1 cellular context compared by ENCODE assay signal in the genomic region with DNA sequence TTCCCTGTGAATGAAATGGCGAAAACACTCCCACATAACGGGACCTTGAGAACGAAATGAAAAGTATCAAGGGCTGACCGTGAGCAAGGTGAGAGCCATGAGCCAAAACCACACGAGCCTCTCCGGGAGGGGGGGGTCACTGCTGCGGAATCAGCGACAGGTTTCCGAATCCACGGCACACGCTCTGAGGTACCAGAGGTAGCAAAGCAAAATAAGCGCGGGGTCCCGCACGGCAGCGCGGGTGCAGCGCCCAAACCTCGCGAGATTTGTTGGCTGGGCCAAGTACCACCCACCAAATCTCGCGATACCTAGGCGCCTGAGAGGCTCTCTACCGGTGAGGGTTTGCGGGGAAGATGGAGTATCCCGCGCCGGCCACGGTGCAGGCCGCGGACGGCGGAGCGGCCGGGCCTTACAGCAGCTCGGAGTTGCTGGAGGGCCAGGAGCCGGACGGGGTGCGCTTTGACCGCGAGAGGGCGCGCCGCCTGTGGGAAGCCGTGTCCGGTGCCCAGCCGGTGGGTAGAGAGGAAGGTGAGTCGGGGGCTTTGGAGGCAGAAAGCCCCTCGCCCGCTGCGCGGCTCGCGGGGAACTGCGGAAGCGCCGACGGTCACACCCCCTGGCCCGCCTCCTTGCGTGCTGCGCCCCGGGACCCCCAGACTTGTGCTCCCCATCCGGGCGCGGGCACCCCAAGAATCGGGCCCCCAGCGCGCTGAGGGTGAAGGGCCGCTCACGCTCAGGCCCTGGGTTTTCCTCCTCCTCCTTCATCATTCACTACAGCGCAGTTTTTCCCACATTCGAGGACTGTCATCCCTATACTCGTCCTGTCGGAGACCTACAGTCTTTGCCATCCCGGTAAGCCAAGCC.
A peak's percentile ranks its signal among the peaks of the same experiment; 100 is the strongest.
TF ChIP-seq lines count a peak whose summit lies in the region.

A gene with protein sequence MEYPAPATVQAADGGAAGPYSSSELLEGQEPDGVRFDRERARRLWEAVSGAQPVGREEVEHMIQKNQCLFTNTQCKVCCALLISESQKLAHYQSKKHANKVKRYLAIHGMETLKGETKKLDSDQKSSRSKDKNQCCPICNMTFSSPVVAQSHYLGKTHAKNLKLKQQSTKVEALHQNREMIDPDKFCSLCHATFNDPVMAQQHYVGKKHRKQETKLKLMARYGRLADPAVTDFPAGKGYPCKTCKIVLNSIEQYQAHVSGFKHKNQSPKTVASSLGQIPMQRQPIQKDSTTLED (plus strand): TSS at position 311 of the 861 bp plus-strand sequence. CDS start 43 bp downstream, at position 354.

TF ChIP-seq in GM12878, 131 proteins besides CTCF, POLR2A, EP300 and RAD21 (continued from another document and continues in another):
- TF ChIP-seq, protein P1, sequence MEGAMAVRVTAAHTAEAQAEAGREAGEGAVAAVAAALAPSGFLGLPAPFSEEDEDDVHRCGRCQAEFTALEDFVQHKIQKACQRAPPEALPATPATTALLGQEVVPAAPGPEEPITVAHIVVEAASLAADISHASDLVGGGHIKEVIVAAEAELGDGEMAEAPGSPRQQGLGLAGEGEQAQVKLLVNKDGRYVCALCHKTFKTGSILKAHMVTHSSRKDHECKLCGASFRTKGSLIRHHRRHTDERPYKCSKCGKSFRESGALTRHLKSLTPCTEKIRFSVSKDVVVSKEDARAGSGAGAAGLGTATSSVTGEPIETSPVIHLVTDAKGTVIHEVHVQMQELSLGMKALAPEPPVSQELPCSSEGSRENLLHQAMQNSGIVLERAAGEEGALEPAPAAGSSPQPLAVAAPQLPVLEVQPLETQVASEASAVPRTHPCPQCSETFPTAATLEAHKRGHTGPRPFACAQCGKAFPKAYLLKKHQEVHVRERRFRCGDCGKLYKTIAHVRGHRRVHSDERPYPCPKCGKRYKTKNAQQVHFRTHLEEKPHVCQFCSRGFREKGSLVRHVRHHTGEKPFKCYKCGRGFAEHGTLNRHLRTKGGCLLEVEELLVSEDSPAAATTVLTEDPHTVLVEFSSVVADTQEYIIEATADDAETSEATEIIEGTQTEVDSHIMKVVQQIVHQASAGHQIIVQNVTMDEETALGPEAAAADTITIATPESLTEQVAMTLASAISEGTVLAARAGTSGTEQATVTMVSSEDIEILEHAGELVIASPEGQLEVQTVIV (IDR thresholded peaks at IDR 0.05; ENCODE audit: borderline replicate concordance, partially characterized antibody), result no peak
- TF ChIP-seq SIX5 (IDR thresholded peaks at IDR 0.05; ENCODE audit: low read depth, low read length, severe bottlenecking), result no peak
- TF ChIP-seq CEBPB (IDR thresholded peaks at IDR 0.05; ENCODE audit: borderline replicate concordance in 1 of 2, low read depth in 2 of 2, low read length in 2 of 2), result no peak
- no peak for TF ChIP-seq CBX3 (IDR thresholded peaks at IDR 0.05; ENCODE audit: borderline replicate concordance, low read depth)
- no peak for TF ChIP-seq ZZZ3 (IDR thresholded peaks at IDR 0.05; ENCODE audit: control insufficient read depth, insufficient read length, low read depth)
- TF ChIP-seq SPI1 (IDR thresholded peaks at IDR 0.05; ENCODE audit: borderline replicate concordance, insufficient read depth, low read depth, low read length), result no peak
- no peak; a peak in 1 of 4 replicates for TF ChIP-seq BHLHE40 (IDR thresholded peaks at IDR 0.05; ENCODE audit: borderline replicate concordance in 1 of 2, low read depth in 2 of 2, low read length in 1 of 2)
- no peak for TF ChIP-seq NBN (IDR thresholded peaks at IDR 0.05)
- TF ChIP-seq, protein P2, sequence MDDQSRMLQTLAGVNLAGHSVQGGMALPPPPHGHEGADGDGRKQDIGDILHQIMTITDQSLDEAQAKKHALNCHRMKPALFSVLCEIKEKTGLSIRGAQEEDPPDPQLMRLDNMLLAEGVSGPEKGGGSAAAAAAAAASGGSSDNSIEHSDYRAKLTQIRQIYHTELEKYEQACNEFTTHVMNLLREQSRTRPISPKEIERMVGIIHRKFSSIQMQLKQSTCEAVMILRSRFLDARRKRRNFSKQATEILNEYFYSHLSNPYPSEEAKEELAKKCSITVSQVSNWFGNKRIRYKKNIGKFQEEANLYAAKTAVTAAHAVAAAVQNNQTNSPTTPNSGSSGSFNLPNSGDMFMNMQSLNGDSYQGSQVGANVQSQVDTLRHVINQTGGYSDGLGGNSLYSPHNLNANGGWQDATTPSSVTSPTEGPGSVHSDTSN (IDR thresholded peaks at IDR 0.05; ENCODE audit: insufficient replicate concordance, low read depth, low read length), result no peak
- TF ChIP-seq, protein P3, sequence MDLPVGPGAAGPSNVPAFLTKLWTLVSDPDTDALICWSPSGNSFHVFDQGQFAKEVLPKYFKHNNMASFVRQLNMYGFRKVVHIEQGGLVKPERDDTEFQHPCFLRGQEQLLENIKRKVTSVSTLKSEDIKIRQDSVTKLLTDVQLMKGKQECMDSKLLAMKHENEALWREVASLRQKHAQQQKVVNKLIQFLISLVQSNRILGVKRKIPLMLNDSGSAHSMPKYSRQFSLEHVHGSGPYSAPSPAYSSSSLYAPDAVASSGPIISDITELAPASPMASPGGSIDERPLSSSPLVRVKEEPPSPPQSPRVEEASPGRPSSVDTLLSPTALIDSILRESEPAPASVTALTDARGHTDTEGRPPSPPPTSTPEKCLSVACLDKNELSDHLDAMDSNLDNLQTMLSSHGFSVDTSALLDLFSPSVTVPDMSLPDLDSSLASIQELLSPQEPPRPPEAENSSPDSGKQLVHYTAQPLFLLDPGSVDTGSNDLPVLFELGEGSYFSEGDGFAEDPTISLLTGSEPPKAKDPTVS (IDR thresholded peaks at IDR 0.05; ENCODE audit: low read depth, low read length), result no peak
- TF ChIP-seq POLR2AphosphoS5 (IDR thresholded peaks at IDR 0.05; ENCODE audit: low read length), result peak; percentile 90
- TF ChIP-seq EZH2 (IDR thresholded peaks at IDR 0.05; ENCODE audit: borderline replicate concordance, control insufficient read depth, low read depth, low read length), result no peak
- TF ChIP-seq NFXL1 (IDR thresholded peaks at IDR 0.05; ENCODE audit: borderline replicate concordance), result no peak
- peak; percentile 50; the same call in 1 of the 2 replicates for TF ChIP-seq SIN3A (IDR thresholded peaks at IDR 0.05; ENCODE audit: low read depth, low read length)
- peak; percentile 34; the same call in 1 of the 2 replicates for TF ChIP-seq SMAD5 (IDR thresholded peaks at IDR 0.05; ENCODE audit: low read depth)
- TF ChIP-seq, protein P4, sequence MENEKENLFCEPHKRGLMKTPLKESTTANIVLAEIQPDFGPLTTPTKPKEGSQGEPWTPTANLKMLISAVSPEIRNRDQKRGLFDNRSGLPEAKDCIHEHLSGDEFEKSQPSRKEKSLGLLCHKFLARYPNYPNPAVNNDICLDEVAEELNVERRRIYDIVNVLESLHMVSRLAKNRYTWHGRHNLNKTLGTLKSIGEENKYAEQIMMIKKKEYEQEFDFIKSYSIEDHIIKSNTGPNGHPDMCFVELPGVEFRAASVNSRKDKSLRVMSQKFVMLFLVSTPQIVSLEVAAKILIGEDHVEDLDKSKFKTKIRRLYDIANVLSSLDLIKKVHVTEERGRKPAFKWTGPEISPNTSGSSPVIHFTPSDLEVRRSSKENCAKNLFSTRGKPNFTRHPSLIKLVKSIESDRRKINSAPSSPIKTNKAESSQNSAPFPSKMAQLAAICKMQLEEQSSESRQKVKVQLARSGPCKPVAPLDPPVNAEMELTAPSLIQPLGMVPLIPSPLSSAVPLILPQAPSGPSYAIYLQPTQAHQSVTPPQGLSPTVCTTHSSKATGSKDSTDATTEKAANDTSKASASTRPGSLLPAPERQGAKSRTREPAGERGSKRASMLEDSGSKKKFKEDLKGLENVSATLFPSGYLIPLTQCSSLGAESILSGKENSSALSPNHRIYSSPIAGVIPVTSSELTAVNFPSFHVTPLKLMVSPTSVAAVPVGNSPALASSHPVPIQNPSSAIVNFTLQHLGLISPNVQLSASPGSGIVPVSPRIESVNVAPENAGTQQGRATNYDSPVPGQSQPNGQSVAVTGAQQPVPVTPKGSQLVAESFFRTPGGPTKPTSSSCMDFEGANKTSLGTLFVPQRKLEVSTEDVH (IDR thresholded peaks at IDR 0.05; ENCODE audit: low read depth, partially characterized antibody), result no peak
- no peak for TF ChIP-seq TCF7 (IDR thresholded peaks at IDR 0.05; ENCODE audit: borderline replicate concordance)
- 0 out of 2 replicates have a peak, but pooled peaks have one; percentile 8 for TF ChIP-seq CREM (IDR thresholded peaks at IDR 0.05; ENCODE audit: low read depth)
- no peak for TF ChIP-seq WRNIP1 (IDR thresholded peaks at IDR 0.05; ENCODE audit: borderline replicate concordance, low read depth, low read length)
- no peak for TF ChIP-seq NR2F1 (conservative IDR thresholded peaks at IDR 0.05)
- no peak for TF ChIP-seq RB1 (IDR thresholded peaks at IDR 0.05; ENCODE audit: borderline replicate concordance)
- TF ChIP-seq, protein P5, sequence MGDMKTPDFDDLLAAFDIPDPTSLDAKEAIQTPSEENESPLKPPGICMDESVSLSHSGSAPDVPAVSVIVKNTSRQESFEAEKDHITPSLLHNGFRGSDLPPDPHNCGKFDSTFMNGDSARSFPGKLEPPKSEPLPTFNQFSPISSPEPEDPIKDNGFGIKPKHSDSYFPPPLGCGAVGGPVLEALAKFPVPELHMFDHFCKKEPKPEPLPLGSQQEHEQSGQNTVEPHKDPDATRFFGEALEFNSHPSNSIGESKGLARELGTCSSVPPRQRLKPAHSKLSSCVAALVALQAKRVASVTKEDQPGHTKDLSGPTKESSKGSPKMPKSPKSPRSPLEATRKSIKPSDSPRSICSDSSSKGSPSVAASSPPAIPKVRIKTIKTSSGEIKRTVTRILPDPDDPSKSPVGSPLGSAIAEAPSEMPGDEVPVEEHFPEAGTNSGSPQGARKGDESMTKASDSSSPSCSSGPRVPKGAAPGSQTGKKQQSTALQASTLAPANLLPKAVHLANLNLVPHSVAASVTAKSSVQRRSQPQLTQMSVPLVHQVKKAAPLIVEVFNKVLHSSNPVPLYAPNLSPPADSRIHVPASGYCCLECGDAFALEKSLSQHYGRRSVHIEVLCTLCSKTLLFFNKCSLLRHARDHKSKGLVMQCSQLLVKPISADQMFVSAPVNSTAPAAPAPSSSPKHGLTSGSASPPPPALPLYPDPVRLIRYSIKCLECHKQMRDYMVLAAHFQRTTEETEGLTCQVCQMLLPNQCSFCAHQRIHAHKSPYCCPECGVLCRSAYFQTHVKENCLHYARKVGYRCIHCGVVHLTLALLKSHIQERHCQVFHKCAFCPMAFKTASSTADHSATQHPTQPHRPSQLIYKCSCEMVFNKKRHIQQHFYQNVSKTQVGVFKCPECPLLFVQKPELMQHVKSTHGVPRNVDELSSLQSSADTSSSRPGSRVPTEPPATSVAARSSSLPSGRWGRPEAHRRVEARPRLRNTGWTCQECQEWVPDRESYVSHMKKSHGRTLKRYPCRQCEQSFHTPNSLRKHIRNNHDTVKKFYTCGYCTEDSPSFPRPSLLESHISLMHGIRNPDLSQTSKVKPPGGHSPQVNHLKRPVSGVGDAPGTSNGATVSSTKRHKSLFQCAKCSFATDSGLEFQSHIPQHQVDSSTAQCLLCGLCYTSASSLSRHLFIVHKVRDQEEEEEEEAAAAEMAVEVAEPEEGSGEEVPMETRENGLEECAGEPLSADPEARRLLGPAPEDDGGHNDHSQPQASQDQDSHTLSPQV (IDR thresholded peaks at IDR 0.05), result no peak
- TF ChIP-seq RCOR1 (conservative IDR thresholded peaks at IDR 0.05; ENCODE audit: low read depth, low read length), result peak; percentile 97; the same call in 1 of the 2 replicates
- TF ChIP-seq, protein P6, sequence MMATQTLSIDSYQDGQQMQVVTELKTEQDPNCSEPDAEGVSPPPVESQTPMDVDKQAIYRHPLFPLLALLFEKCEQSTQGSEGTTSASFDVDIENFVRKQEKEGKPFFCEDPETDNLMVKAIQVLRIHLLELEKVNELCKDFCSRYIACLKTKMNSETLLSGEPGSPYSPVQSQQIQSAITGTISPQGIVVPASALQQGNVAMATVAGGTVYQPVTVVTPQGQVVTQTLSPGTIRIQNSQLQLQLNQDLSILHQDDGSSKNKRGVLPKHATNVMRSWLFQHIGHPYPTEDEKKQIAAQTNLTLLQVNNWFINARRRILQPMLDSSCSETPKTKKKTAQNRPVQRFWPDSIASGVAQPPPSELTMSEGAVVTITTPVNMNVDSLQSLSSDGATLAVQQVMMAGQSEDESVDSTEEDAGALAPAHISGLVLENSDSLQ (IDR thresholded peaks at IDR 0.05), result peak; percentile 12; the same call in 1 of the 2 replicates
- TF ChIP-seq IKZF2 (IDR thresholded peaks at IDR 0.05), result 0 out of 4 replicates have a peak, but pooled peaks of 1 of the 2 experiments have one; percentile 38
- TF ChIP-seq TBL1XR1 (IDR thresholded peaks at IDR 0.05; ENCODE audit: low read depth, low read length), result no peak
- no peak for TF ChIP-seq EED (IDR thresholded peaks at IDR 0.05; ENCODE audit: low read depth)
- no peak for TF ChIP-seq JUNB (IDR thresholded peaks at IDR 0.05)
- TF ChIP-seq CHD2 (IDR thresholded peaks at IDR 0.05; ENCODE audit: borderline replicate concordance, low read depth, low read length), result peak; percentile 99
- TF ChIP-seq, protein P7, sequence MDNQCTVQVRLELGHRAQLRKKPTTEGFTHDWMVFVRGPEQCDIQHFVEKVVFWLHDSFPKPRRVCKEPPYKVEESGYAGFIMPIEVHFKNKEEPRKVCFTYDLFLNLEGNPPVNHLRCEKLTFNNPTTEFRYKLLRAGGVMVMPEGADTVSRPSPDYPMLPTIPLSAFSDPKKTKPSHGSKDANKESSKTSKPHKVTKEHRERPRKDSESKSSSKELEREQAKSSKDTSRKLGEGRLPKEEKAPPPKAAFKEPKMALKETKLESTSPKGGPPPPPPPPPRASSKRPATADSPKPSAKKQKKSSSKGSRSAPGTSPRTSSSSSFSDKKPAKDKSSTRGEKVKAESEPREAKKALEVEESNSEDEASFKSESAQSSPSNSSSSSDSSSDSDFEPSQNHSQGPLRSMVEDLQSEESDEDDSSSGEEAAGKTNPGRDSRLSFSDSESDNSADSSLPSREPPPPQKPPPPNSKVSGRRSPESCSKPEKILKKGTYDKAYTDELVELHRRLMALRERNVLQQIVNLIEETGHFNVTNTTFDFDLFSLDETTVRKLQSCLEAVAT (IDR thresholded peaks at IDR 0.05), result no peak
- TF ChIP-seq NR2C1 (IDR thresholded peaks at IDR 0.05), result no peak
- TF ChIP-seq ZBED1 (IDR thresholded peaks at IDR 0.05; ENCODE audit: borderline replicate concordance), result no peak
- no peak for TF ChIP-seq MYB (IDR thresholded peaks at IDR 0.05; ENCODE audit: borderline replicate concordance, low read depth, low read length)
- no peak for TF ChIP-seq KAT2A (conservative IDR thresholded peaks at IDR 0.05; ENCODE audit: control insufficient read depth, low read depth, low read length)
- no peak for TF ChIP-seq GABPA (IDR thresholded peaks at IDR 0.05; ENCODE audit: low read depth)
- no peak for TF ChIP-seq ESRRA (IDR thresholded peaks at IDR 0.05; ENCODE audit: low read length)
- TF ChIP-seq TAF1 (IDR thresholded peaks at IDR 0.05; ENCODE audit: borderline replicate concordance, low read depth, low read length), result peak; percentile 90
- TF ChIP-seq TCF3 (IDR thresholded peaks at IDR 0.05; ENCODE audit: borderline replicate concordance, insufficient read depth, low read depth, low read length), result 0 out of 2 replicates have a peak, but pooled peaks have one; percentile 44
